ENCODE assay signal across 16 cellular contexts in the genomic region with DNA sequence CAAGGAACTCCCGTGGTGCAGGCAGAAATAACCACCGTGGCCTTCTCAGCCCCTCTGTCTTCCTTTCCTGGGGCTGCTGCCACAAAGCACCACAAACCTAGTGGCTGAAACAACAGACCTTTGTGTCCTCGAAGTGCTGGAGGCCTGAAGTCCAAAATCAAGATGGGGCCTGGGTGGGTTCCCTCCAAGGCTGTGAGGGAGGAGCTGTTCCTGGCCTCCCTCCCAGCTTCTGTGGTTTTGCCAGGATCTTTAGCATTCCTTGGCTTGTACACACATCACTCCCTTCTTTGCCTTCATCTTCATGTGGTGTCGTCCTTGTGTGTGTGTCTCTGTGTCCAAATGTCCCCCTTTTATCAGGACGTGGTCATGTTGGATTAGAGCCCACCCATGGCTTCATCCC. TPM values are rescaled to one million over a fixed set of nuclear protein-coding genes. Genes with fewer than 3 reads are reported as not detected.
DNase-seq lines count a peak whose midpoint lies in the region; ATAC-seq and TF ChIP-seq lines count a peak whose summit lies in the region.
"Had no signal": no experiment of that assay in that cellular context is flagged by ENCODE, and none has a peak within 500 bp of the region (broad histone marks: within the 10 kb centered on the region; RNA-seq: fewer than 3 reads in every experiment).

No MANE protein-coding gene starts in this region.

- TF ChIP-seq CTCF in testis (IDR thresholded peaks at IDR 0.05), result no peak

- no peaks in the 10 kb centered on the region for H3K9me3 ChIP-seq in testis
- H3K9me3 ChIP-seq: colonic mucosa had no signal

- intact Hi-C loops in left ventricle myocardium superior (cut with micrococcal nuclease), result no loop called here
- intact Hi-C loops in Right ventricle myocardium superior (cut with DNase I), result no loop called here
- intact Hi-C loops in testis (cut with DNase I; ENCODE audit: low total_unique reads), result no loop called here

- H3K4me1 Mint-ChIP-seq in stimulated activated naive CD8-positive, alpha-beta T cell treated with anti-CD3 and anti-CD28 coated beads, Interleukin-15, amount 100 ng/mL, for 72 hours, result no peaks in the 10 kb centered on the region

- no peak overlapping the region for H3K27ac ChIP-seq in testis
- H3K27ac ChIP-seq: colonic mucosa, parathyroid adenoma had no signal

- no peak overlapping the region for H3K4me3 ChIP-seq in testis
- H3K4me3 ChIP-seq: colonic mucosa had no signal

- ATAC-seq in left ventricle myocardium superior (peak; percentile 13), Right ventricle myocardium superior (ENCODE audit: poor library complexity) (no peak), HG03135 (IDR thresholded peaks at IDR 0.05; ENCODE audit: unreplicated experiment) (no peak), HG03442 (IDR thresholded peaks at IDR 0.05; ENCODE audit: unreplicated experiment) (no peak)
- no peak for ATAC-seq in stimulated activated naive CD8-positive, alpha-beta T cell treated with anti-CD3 and anti-CD28 coated beads, Interleukin-15, amount 100 ng/mL, for 72 hours
- ATAC-seq: T-helper 17 cell had no signal

- 42 to 43% methylated on average over 3 to 5 of the region's 5 CpGs for WGBS in testis, 2 donors

- H3K9me3 Mint-ChIP-seq in stimulated activated naive CD8-positive, alpha-beta T cell treated with anti-CD3 and anti-CD28 coated beads, Interleukin-15, amount 100 ng/mL, for 72 hours, result no peaks in the 10 kb centered on the region
- H3K9me3 Mint-ChIP-seq: mesothelial cell of epicardium had no signal

- H3K4me1 ChIP-seq in testis, result no peaks in the 10 kb centered on the region
- H3K4me1 ChIP-seq: colonic mucosa, parathyroid adenoma had no signal

- no peak overlapping the region for H3K4me3 Mint-ChIP-seq in stimulated activated naive CD8-positive, alpha-beta T cell treated with anti-CD3 and anti-CD28 coated beads, Interleukin-15, amount 100 ng/mL, for 72 hours
- H3K4me3 Mint-ChIP-seq: mesothelial cell of epicardium, T-helper 17 cell had no signal

- peak overlapping the region in 1 of 2 donors; percentile 50 for H3K27ac Mint-ChIP-seq in stimulated activated naive CD8-positive, alpha-beta T cell treated with anti-CD3 and anti-CD28 coated beads, Interleukin-15, amount 100 ng/mL, for 72 hours
- H3K27ac Mint-ChIP-seq: mesothelial cell of epicardium, T-helper 17 cell had no signal

- H3K36me3 ChIP-seq in testis (ENCODE audit: low read depth, missing control alignments), result no peaks in the 10 kb centered on the region
- H3K36me3 ChIP-seq: colonic mucosa had no signal

- no peak for TF ChIP-seq POLR2A in testis (IDR thresholded peaks at IDR 0.05)

- no peaks in the 10 kb centered on the region for H3K27me3 ChIP-seq in testis
- H3K27me3 ChIP-seq: colonic mucosa had no signal

- in situ Hi-C loops in SK-MEL-5 (cut with HindIII; ENCODE audit: low pct_unique_long_range_greater_than_20kb, low sequenced_read_pairs), result no loop called here

- no peak for DNase-seq in left ventricle myocardium superior
- no peak for DNase-seq in Right ventricle myocardium superior
- peak; percentile 58 for DNase-seq in SK-MEL-5 (ENCODE audit: low read depth, low spot score)
- DNase-seq in fibroblast of gingiva (ENCODE audit: low read depth), result peak; percentile 67
- peak; percentile 74 for DNase-seq in testis
- no peak for DNase-seq in stimulated activated naive CD8-positive, alpha-beta T cell treated with anti-CD3 and anti-CD28 coated beads, Interleukin-15, amount 100 ng/mL, for 72 hours
- DNase-seq: activated CD4-positive, alpha-beta T cell treated with anti-CD3 and anti-CD28 coated beads for 1 hour; colonic mucosa; NCI-H1417; stimulated activated CD4-positive, alpha-beta T cell treated with anti-CD3 and anti-CD28 coated beads, Interleukin-12 subunit alpha, Interleukin-12 subunit beta, amount 100 ng/mL, for 4 hours; T-helper 17 cell had no signal

- H3K27me3 Mint-ChIP-seq in stimulated activated naive CD8-positive, alpha-beta T cell treated with anti-CD3 and anti-CD28 coated beads, Interleukin-15, amount 100 ng/mL, for 72 hours, result no peaks in the 10 kb centered on the region
- H3K27me3 Mint-ChIP-seq: T-helper 17 cell had no signal

RNA-seq across cellular contexts. Expression of a gene that starts 29.1 kb away (rescaled TPM):
- total RNA-seq in left ventricle myocardium superior, result 3.5 TPM
- 3.5 TPM for total RNA-seq in Right ventricle myocardium superior
- total RNA-seq in SK-MEL-5 (2014; rRNA removed; shearing (Covaris generic)), result 0.16 TPM in 1 of 2 replicates, not detected in the other
- polyA plus RNA-seq in SK-MEL-5 (2015; cell fraction: cytosol; rRNA removed), result not detected in 2 replicates
- polyA plus RNA-seq in SK-MEL-5 (2015; cell fraction: nucleus; rRNA removed), result not detected in 2 replicates
- total RNA-seq in testis, result 10 to 100 TPM in 1 of 2 donors, 1 to 10 TPM in 1; 9.7 to 14.1 TPM
- polyA plus RNA-seq in testis (ENCODE audit: insufficient read depth, low read depth, low replicate concordance), result 7.2 TPM
- total RNA-seq: NCI-H460 had no signal

Comparison
In these comparisons a context has a peak if more than half of its experiments do, and no peak if none do; other contexts are left out.
1. DNase-seq: peak in SK-MEL-5 (single experiment), fibroblast of gingiva (single experiment) and testis (single experiment); none in left ventricle myocardium superior (single experiment), Right ventricle myocardium superior (single experiment) and stimulated activated naive CD8-positive, alpha-beta T cell treated with anti-CD3 and anti-CD28 coated beads, Interleukin-15, amount 100 ng/mL, for 72 hours (0 of 2).